Comparison of ENCODE assay signal across 8 cellular contexts in the genomic region with DNA sequence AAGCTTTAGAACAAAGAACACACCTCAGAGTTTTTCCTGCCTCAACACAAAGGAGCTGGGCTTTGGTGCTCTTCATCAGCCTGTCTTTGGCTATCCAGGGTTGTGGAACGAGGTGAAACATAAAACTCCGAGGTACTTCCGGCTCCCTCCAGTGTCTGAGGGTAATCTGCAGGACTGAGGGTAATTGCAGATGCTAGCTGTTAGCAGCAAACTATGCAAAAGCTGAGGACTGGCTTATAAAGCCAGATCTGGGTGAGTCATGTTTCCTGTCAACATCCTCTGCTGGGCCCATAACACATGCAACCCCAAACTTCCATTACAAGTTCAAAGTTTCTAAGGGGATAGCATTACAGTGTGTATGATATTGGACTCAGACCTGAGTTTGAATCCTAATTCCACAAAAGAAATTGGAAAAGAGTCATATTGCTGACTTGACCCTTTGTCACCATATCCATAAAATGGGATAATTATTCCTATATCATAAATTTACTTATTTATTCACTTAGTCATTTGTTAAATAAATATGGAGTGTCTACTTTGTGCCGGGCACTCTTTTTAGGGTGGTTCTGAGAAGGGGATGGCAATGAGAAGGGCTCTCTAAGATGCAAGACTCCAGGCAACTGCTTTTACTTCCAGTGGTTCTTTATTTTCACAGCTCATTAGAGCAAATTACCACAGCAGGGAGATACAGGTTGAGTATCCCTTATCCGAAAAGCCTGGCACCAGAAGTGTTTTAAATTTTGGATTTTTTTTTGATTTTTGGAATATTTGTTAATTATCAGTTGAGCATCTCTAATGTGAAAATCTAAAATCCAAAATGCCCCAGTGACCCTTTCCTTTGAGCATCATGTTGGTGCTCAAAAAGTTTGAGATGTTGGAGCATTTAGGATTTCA. TPM values are rescaled to one million over a fixed set of nuclear protein-coding genes. Genes with fewer than 3 reads are reported as not detected.
A peak's percentile ranks its signal among the peaks of the same experiment; 100 is the strongest.
DNase-seq lines count a peak whose midpoint lies in the region; ATAC-seq and TF ChIP-seq lines count a peak whose summit lies in the region.

No MANE protein-coding gene starts in this region.

- peak overlapping the region; percentile 99 for H3K4me3 Mint-ChIP-seq in activated naive CD8-positive, alpha-beta T cell

- intact Hi-C loops in left ventricle myocardium superior (cut with micrococcal nuclease): no loop called here

- H3K27ac ChIP-seq in AG04450 (ENCODE audit: low read depth, low read length): peak overlapping the region; percentile 85

- H3K27me3 ChIP-seq in AG04450 (ENCODE audit: control insufficient read depth, insufficient read depth, low read length): no peaks in the 10 kb centered on the region

- no peak overlapping the region for H3K4me3 ChIP-seq in AG04450 (ENCODE audit: low read depth, low read length)

- CTCF ChIA-PET in AG04450 (lab: Charles Lee): interaction anchor here (0.7 to 7.2 kb wide), 8 partner anchors 10 to 143 kb away, joined by 3 to 41 read pairs (median 4); partner anchors contain the start of genes B2M, PATL2, SPG11 and TRIM69

- POLR2A ChIA-PET in AG04450 (lab: Yijun Ruan, JAX): interaction anchor here (0.5 to 4.6 kb wide), 5 partner anchors 9 to 152 kb away, joined by 3 to 67 read pairs (median 3); partner anchors contain the start of genes B2M and PATL2

- no peaks in the 10 kb centered on the region for H3K27me3 Mint-ChIP-seq in activated naive CD8-positive, alpha-beta T cell

- peak overlapping the region; percentile 100 for H3K27ac Mint-ChIP-seq in activated naive CD8-positive, alpha-beta T cell

- H3K4me1 Mint-ChIP-seq in activated naive CD8-positive, alpha-beta T cell (ENCODE audit: low read depth): peaks cover 67% of the 10 kb centered on the region

- no peaks in the 10 kb centered on the region for H3K9me3 ChIP-seq in AG04450 (ENCODE audit: control insufficient read depth, insufficient read depth, low read length)

- H3K9me3 Mint-ChIP-seq in activated naive CD8-positive, alpha-beta T cell (ENCODE audit: low read depth): no peaks in the 10 kb centered on the region

- ATAC-seq in GM18858 (IDR thresholded peaks at IDR 0.05; ENCODE audit: unreplicated experiment) (peak; percentile 30), HG03103 (IDR thresholded peaks at IDR 0.05; ENCODE audit: low read depth, unreplicated experiment) (peak; percentile 40), left ventricle myocardium superior (peak; percentile 25)

- DNase-seq in AG04450 (ENCODE audit: low read depth, low spot score) (peak; percentile 78), SIG-M5 treated with dmso at 0.1 percent for 504 hours (lab: John Stamatoyannopoulos, UW; ENCODE audit: unreplicated experiment) (peak; percentile 96), left ventricle myocardium superior (no peak), NCI-H345 (lab: John Stamatoyannopoulos, UW) (no peak)
- peak in 2 of 3 donors; percentile 55 to 72 for DNase-seq in stimulated activated CD4-positive, alpha-beta T cell treated with anti-CD3 and anti-CD28 coated beads, Interleukin-12 subunit alpha, Interleukin-12 subunit beta, amount 100 ng/mL, for 48 hours (ENCODE audit: low read depth in 2 of 3, low spot score in 1 of 3)

- peaks cover 6% of the 10 kb centered on the region for H3K36me3 Mint-ChIP-seq in activated naive CD8-positive, alpha-beta T cell

- TF ChIP-seq CTCF in AG04450 (IDR thresholded peaks at IDR 0.05; ENCODE audit: low read depth, low read length): peak; percentile 28

RNA-seq across cellular contexts. Expression of gene TRIM69, which starts 9.5 kb away (rescaled TPM):
- polyA plus RNA-seq in AG04450 (2011; rRNA removed): 11.9 and 16.4 TPM in 2 replicates
- 10.1 and 15.4 TPM in 2 replicates for polyA minus RNA-seq in AG04450 (2011; rRNA and poly(A)+ RNA removed)
- total RNA-seq in left ventricle myocardium superior: 55.2 TPM

RNA-seq across cellular contexts. Expression of gene B2M, which starts 15.5 kb away (rescaled TPM):
- 5,193 and 5,536 TPM in 2 replicates for polyA plus RNA-seq in AG04450 (2011; rRNA removed)
- 456 and 553 TPM in 2 replicates for polyA minus RNA-seq in AG04450 (2011; rRNA and poly(A)+ RNA removed)
- 1,156 TPM for total RNA-seq in left ventricle myocardium superior

RNA-seq across cellular contexts. Expression of gene PATL2, which starts 15.7 kb away (rescaled TPM):
- 0.17 and 0.50 TPM in 2 replicates for polyA plus RNA-seq in AG04450 (2011; rRNA removed)
- 0.26 and 0.28 TPM in 2 replicates for polyA minus RNA-seq in AG04450 (2011; rRNA and poly(A)+ RNA removed)
- 3.0 TPM for total RNA-seq in left ventricle myocardium superior

Comparison
In these comparisons a context has a peak if more than half of its experiments do, and no peak if none do; other contexts are left out.
1. DNase-seq: peak in AG04450 (single experiment), SIG-M5 treated with dmso at 0.1 percent for 504 hours (single experiment) and stimulated activated CD4-positive, alpha-beta T cell treated with anti-CD3 and anti-CD28 coated beads, Interleukin-12 subunit alpha, Interleukin-12 subunit beta, amount 100 ng/mL, for 48 hours (2 of 3); none in left ventricle myocardium superior (single experiment) and NCI-H345 (single experiment).
2. Peak in every context shown above with its lines, with median percentiles within 50 percentile points of each other: ATAC-seq.